11 cellular contexts compared by ENCODE assay signal in the genomic region with DNA sequence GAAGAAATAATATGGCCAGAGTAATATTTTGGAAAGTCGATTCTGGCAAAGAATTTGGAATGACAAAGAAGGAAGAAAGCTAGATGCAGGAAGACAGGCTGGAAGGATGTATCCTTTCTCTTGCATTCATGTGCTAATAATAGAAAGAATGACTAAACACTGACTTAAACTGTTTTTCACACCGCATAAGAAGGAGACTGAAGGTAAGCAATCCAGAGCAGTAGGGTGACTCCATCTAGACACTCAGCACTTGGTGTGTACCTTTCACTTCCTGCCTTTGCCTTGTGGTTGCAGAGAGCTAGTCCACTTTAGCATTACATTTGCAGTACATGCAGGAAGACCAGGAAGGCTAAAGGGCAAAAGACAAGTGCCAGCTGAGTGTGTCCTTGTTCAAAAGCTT.
A peak's percentile ranks its signal among the peaks of the same experiment; 100 is the strongest.
DNase-seq lines count a peak whose midpoint lies in the region; ATAC-seq and TF ChIP-seq lines count a peak whose summit lies in the region.
"Had no signal": no experiment of that assay in that cellular context is flagged by ENCODE, and none has a peak within 500 bp of the region (broad histone marks: within the 10 kb centered on the region; RNA-seq: fewer than 3 reads in every experiment).

No MANE protein-coding gene starts in this region.

- H3K36me3 ChIP-seq in smooth muscle cell (ENCODE audit: low read depth) = no peaks in the 10 kb centered on the region

- peaks cover 68% of the 10 kb centered on the region for H3K79me2 ChIP-seq in smooth muscle cell (ENCODE audit: low read depth)

- H2AFZ ChIP-seq in smooth muscle cell (ENCODE audit: low read depth) = no peak overlapping the region

- peaks cover 5% of the 10 kb centered on the region for H3K27me3 Mint-ChIP-seq in activated CD8-positive, alpha-beta T cell treated with anti-CD3 and anti-CD28 coated beads for 36 hours
- peaks cover 2% of the 10 kb centered on the region for H3K27me3 Mint-ChIP-seq in activated CD8-positive, alpha-beta T cell treated with anti-CD3 and anti-CD28 coated beads, Interleukin-2, amount 10 ng/mL, durations not matched to agents 7 days and 5 days (ENCODE audit: low read depth)

- no peak overlapping the region for H3K9ac ChIP-seq in smooth muscle cell (ENCODE audit: low read depth)

- no peak overlapping the region for H3K4me3 Mint-ChIP-seq in activated CD8-positive, alpha-beta T cell treated with anti-CD3 and anti-CD28 coated beads for 36 hours
- H3K4me3 Mint-ChIP-seq in activated CD8-positive, alpha-beta T cell treated with anti-CD3 and anti-CD28 coated beads, Interleukin-2, amount 10 ng/mL, durations not matched to agents 7 days and 5 days = no peak overlapping the region

- POLR2A ChIA-PET in activated CD8-positive, alpha-beta T cell treated with anti-CD3 and anti-CD28 coated beads for 36 hours (lab: Charles Lee) = no interaction called here
- POLR2A ChIA-PET in activated CD8-positive, alpha-beta T cell treated with anti-CD3 and anti-CD28 coated beads, Interleukin-2, amount 10 ng/mL, durations not matched to agents 7 days and 5 days (lab: Charles Lee) = no interaction called here

- peak; percentile 56 for ATAC-seq in activated CD8-positive, alpha-beta T cell treated with anti-CD3 and anti-CD28 coated beads for 36 hours
- ATAC-seq in activated CD8-positive, alpha-beta T cell treated with anti-CD3 and anti-CD28 coated beads, Interleukin-2, amount 10 ng/mL, durations not matched to agents 7 days and 5 days = no peak
- ATAC-seq: K562 had no signal

- peaks cover 6% of the 10 kb centered on the region for H3K4me1 Mint-ChIP-seq in activated CD8-positive, alpha-beta T cell treated with anti-CD3 and anti-CD28 coated beads for 36 hours (ENCODE audit: low read depth)
- H3K4me1 Mint-ChIP-seq in activated CD8-positive, alpha-beta T cell treated with anti-CD3 and anti-CD28 coated beads, Interleukin-2, amount 10 ng/mL, durations not matched to agents 7 days and 5 days (ENCODE audit: low read depth) = peaks cover 6% of the 10 kb centered on the region

- H4K20me1 ChIP-seq in smooth muscle cell (ENCODE audit: low read depth) = no peaks in the 10 kb centered on the region

- peaks cover 12% of the 10 kb centered on the region for H3F3A ChIP-seq in smooth muscle cell (ENCODE audit: low read depth)

- H3K9me3 ChIP-seq in smooth muscle cell (replicated peaks; ENCODE audit: low read depth) = no peaks in the 10 kb centered on the region

- 49% methylated on average over 2 of the region's 2 CpGs for WGBS in smooth muscle cell (ENCODE audit: low lambda C conversion rate)

- peaks cover 13% of the 10 kb centered on the region for H3K4me1 ChIP-seq in smooth muscle cell (ENCODE audit: low read depth)

- H3K27ac ChIP-seq in smooth muscle cell (ENCODE audit: low read depth) = peak overlapping the region; percentile 25

- no peaks in the 10 kb centered on the region for H3K9me3 Mint-ChIP-seq in activated CD8-positive, alpha-beta T cell treated with anti-CD3 and anti-CD28 coated beads for 36 hours
- no peaks in the 10 kb centered on the region for H3K9me3 Mint-ChIP-seq in activated CD8-positive, alpha-beta T cell treated with anti-CD3 and anti-CD28 coated beads, Interleukin-2, amount 10 ng/mL, durations not matched to agents 7 days and 5 days (ENCODE audit: insufficient read depth)

- peak; percentile 5 for DNase-seq in activated CD8-positive, alpha-beta T cell treated with anti-CD3 and anti-CD28 coated beads for 36 hours
- DNase-seq in activated CD8-positive, alpha-beta T cell treated with anti-CD3 and anti-CD28 coated beads, Interleukin-2, amount 10 ng/mL, durations not matched to agents 7 days and 5 days = no peak
- peak; percentile 36 for DNase-seq in HK-2 (ENCODE audit: unreplicated experiment)
- peak; percentile 50 for DNase-seq in dermis blood vessel endothelial cell
- DNase-seq in smooth muscle cell (lab: John Stamatoyannopoulos, UW; ENCODE audit: unreplicated experiment) = no peak
- DNase-seq in NCI-H526 (lab: John Stamatoyannopoulos, UW) = no peak
- DNase-seq in islet precursor cell = no peak
- DNase-seq in NCI-H2227 treated with DMSO at 0.1 percent for 48 hours (lab: John Stamatoyannopoulos, UW) = no peak
- DNase-seq: activated effector memory CD4-positive, alpha-beta T cell treated with Interleukin-2 at 50 U/mL for 16 hours; SW 1271 had no signal

- no peak overlapping the region for H3K27ac Mint-ChIP-seq in activated CD8-positive, alpha-beta T cell treated with anti-CD3 and anti-CD28 coated beads for 36 hours
- no peak overlapping the region for H3K27ac Mint-ChIP-seq in activated CD8-positive, alpha-beta T cell treated with anti-CD3 and anti-CD28 coated beads, Interleukin-2, amount 10 ng/mL, durations not matched to agents 7 days and 5 days

- no peak for TF ChIP-seq CTCF in activated CD8-positive, alpha-beta T cell treated with anti-CD3 and anti-CD28 coated beads for 36 hours (IDR thresholded peaks at IDR 0.05)
- TF ChIP-seq CTCF in smooth muscle cell (IDR thresholded peaks at IDR 0.05; ENCODE audit: borderline replicate concordance, insufficient read depth, poor library complexity, severe bottlenecking) = no peak

- CTCF ChIA-PET in activated CD8-positive, alpha-beta T cell treated with anti-CD3 and anti-CD28 coated beads for 36 hours (lab: Charles Lee) = no interaction called here
- CTCF ChIA-PET in activated CD8-positive, alpha-beta T cell treated with anti-CD3 and anti-CD28 coated beads, Interleukin-2, amount 10 ng/mL, durations not matched to agents 7 days and 5 days (lab: Charles Lee) = no interaction called here

- no peaks in the 10 kb centered on the region for H3K27me3 ChIP-seq in smooth muscle cell (ENCODE audit: low read depth)

- H3K4me3 ChIP-seq in smooth muscle cell = no peak overlapping the region
- H3K4me3 ChIP-seq: K562 had no signal

- H3K36me3 Mint-ChIP-seq in activated CD8-positive, alpha-beta T cell treated with anti-CD3 and anti-CD28 coated beads for 36 hours (ENCODE audit: low read depth) = no peaks in the 10 kb centered on the region
- H3K36me3 Mint-ChIP-seq in activated CD8-positive, alpha-beta T cell treated with anti-CD3 and anti-CD28 coated beads, Interleukin-2, amount 10 ng/mL, durations not matched to agents 7 days and 5 days (ENCODE audit: low read depth) = no peaks in the 10 kb centered on the region

- intact Hi-C loops in activated CD8-positive, alpha-beta T cell treated with anti-CD3 and anti-CD28 coated beads for 36 hours (cut with micrococcal nuclease) = no loop called here

- H3K4me2 ChIP-seq in smooth muscle cell = peak overlapping the region; percentile 74

Comparison
In these comparisons a context has a peak if more than half of its experiments do, and no peak if none do; other contexts are left out.
1. DNase-seq: peak in activated CD8-positive, alpha-beta T cell treated with anti-CD3 and anti-CD28 coated beads for 36 hours (single experiment), HK-2 (single experiment) and dermis blood vessel endothelial cell (single experiment); none in activated CD8-positive, alpha-beta T cell treated with anti-CD3 and anti-CD28 coated beads, Interleukin-2, amount 10 ng/mL, durations not matched to agents 7 days and 5 days (single experiment), smooth muscle cell (single experiment), NCI-H526 (0 of 2), islet precursor cell (single experiment) and NCI-H2227 treated with DMSO at 0.1 percent for 48 hours (single experiment).